8 cellular contexts compared by ENCODE assay signal in the genomic region with DNA sequence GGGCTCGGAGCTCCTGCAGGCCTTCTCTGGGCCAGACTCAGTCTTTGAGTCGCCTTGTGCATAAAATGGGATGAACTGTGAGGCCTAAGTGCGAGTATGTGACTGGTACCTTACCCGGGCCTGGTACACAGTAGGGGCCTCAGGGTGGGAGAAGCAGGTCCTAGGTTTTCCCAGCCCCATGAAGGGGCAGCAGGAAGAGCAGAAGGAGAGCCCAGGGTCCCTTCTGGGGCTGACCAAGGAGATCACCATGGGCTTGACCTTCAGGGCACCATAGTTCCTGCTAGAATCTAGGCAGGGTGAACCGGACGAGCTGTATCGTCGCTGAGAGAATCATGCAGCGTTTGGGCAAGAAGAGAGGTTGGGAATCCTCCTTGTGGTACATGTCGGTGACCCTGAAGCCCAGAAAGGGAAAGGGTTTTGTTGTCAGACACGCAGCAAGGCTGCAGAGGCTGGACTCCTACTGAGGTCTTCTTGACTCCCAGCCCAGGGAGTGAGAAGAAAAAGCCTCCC. TPM values are rescaled to one million over a fixed set of nuclear protein-coding genes. Genes with fewer than 3 reads are reported as not detected.
DNase-seq lines count a peak whose midpoint lies in the region; ATAC-seq and TF ChIP-seq lines count a peak whose summit lies in the region.

No MANE protein-coding gene starts in this region.

- H3K9me3 Mint-ChIP-seq in activated naive CD4-positive, alpha-beta T cell treated with anti-CD3 and anti-CD28 coated beads, Interleukin-2, amount 50 U/mL, for 24 hours: no peaks in the 10 kb centered on the region

- H3K27ac ChIP-seq in right lobe of liver (peak overlapping the region; percentile 94 to 98 (median 96)), uterus (peak overlapping the region; percentile 95 to 97)

- H3K4me1 ChIP-seq in adipocyte (ENCODE audit: control insufficient read depth, insufficient read depth, low read length) (peaks cover 50% of the 10 kb centered on the region), right lobe of liver (peaks cover 0 to 74% (median 31%) of the 10 kb centered on the region in 4 donors), uterus (peaks cover 0 to 14% of the 10 kb centered on the region in 2 donors)

- TF ChIP-seq POLR2A in right lobe of liver (IDR thresholded peaks at IDR 0.05) (no peak), uterus (IDR thresholded peaks at IDR 0.05) (no peak)

- intact Hi-C loops in right lobe of liver (cut with DNase I) (no loop called here), uterus (cut with DNase I; ENCODE audit: low total_unique reads) (no loop called here)

- H3K9ac ChIP-seq in adipocyte (ENCODE audit: low read length): peak overlapping the region; percentile 96

- H3K36me3 Mint-ChIP-seq in activated naive CD4-positive, alpha-beta T cell treated with anti-CD3 and anti-CD28 coated beads, Interleukin-2, amount 50 U/mL, for 24 hours: peaks cover 12% of the 10 kb centered on the region

- peak overlapping the region; percentile 63 for H3K4me3 Mint-ChIP-seq in activated naive CD4-positive, alpha-beta T cell treated with anti-CD3 and anti-CD28 coated beads, Interleukin-2, amount 50 U/mL, for 24 hours

- TF ChIP-seq CTCF in right lobe of liver (IDR thresholded peaks at IDR 0.05) (no peak), uterus (IDR thresholded peaks at IDR 0.05) (no peak)

- no peaks in the 10 kb centered on the region for H3K27me3 Mint-ChIP-seq in activated naive CD4-positive, alpha-beta T cell treated with anti-CD3 and anti-CD28 coated beads, Interleukin-2, amount 50 U/mL, for 24 hours

- DNase-seq in activated naive CD4-positive, alpha-beta T cell (lab: John Stamatoyannopoulos, UW): no peak
- DNase-seq in adipocyte (ENCODE audit: low read depth): no peak
- peak in 1 of 3 donors; percentile 35 for DNase-seq in right lobe of liver
- DNase-seq in uterus: no peak
- DNase-seq in stimulated activated CD4-positive, alpha-beta T cell treated with anti-CD3 and anti-CD28 coated beads, Interleukin-12 subunit alpha, Interleukin-12 subunit beta, amount 100 ng/mL, for 4 hours: no peak

- H3K36me3 ChIP-seq in adipocyte (ENCODE audit: control insufficient read depth, insufficient read depth, low read length, severe bottlenecking) (peaks cover 20% of the 10 kb centered on the region), right lobe of liver (peaks cover 0 to 11% (median 9%) of the 10 kb centered on the region in 4 donors), uterus (no peaks in the 10 kb centered on the region)

- peak overlapping the region; percentile 91 for H3K4me3 ChIP-seq in adipocyte (ENCODE audit: low read length)
- H3K4me3 ChIP-seq in right lobe of liver: peak overlapping the region; percentile 75 to 90 (median 88)
- peak overlapping the region; percentile 66 to 73 for H3K4me3 ChIP-seq in uterus

- H3K27me3 ChIP-seq in adipocyte (replicated peaks; ENCODE audit: control insufficient read depth, insufficient read depth, low read length): no peaks in the 10 kb centered on the region
- no peaks in the 10 kb centered on the region for H3K27me3 ChIP-seq in right lobe of liver
- H3K27me3 ChIP-seq in uterus: no peaks in the 10 kb centered on the region

- no peaks in the 10 kb centered on the region for H3K9me3 ChIP-seq in adipocyte (ENCODE audit: control insufficient read depth, low read length)
- no peaks in the 10 kb centered on the region for H3K9me3 ChIP-seq in right lobe of liver
- H3K9me3 ChIP-seq in uterus: no peaks in the 10 kb centered on the region

- H3K27ac Mint-ChIP-seq in activated naive CD4-positive, alpha-beta T cell treated with anti-CD3 and anti-CD28 coated beads, Interleukin-2, amount 50 U/mL, for 24 hours: peak overlapping the region; percentile 55

- ATAC-seq in right lobe of liver: peak in 1 of 4 donors; percentile 1
- ATAC-seq in HG03097 (IDR thresholded peaks at IDR 0.05; ENCODE audit: low FRiP score, unreplicated experiment): no peak
- no peak for ATAC-seq in HG02678 (IDR thresholded peaks at IDR 0.05; ENCODE audit: unreplicated experiment)

- WGBS in right lobe of liver (ENCODE audit: insufficient coverage, low coverage, low lambda C conversion rate, missing lambda C conversion rate): 39% methylated on average over 2 of the region's 11 CpGs

- peaks cover 49% of the 10 kb centered on the region for H3K4me1 Mint-ChIP-seq in activated naive CD4-positive, alpha-beta T cell treated with anti-CD3 and anti-CD28 coated beads, Interleukin-2, amount 50 U/mL, for 24 hours

RNA-seq across cellular contexts. Expression of gene PHYKPL, which starts 0.4 kb away (rescaled TPM):
- total RNA-seq in right lobe of liver (100 to 1,000 TPM in 3 of 6 experiments, 10 to 100 TPM in 3; 64.3 to 133 (median 85.8) TPM), uterus (100 to 1,000 TPM in 2 of 4 donors, 10 to 100 TPM in 2; 41.5 to 129 (median 89.9) TPM)

RNA-seq across cellular contexts. Expression of gene HNRNPAB, which starts 28.6 kb away (rescaled TPM):
- total RNA-seq in right lobe of liver: 10 to 100 TPM; 44.2 to 96.1 (median 73.5) TPM
- total RNA-seq in uterus: 100 to 1,000 TPM in 1 of 4 donors, 10 to 100 TPM in 3; 45.1 to 112 (median 73.4) TPM

RNA-seq across cellular contexts. Expression of gene GMCL2, which starts 45.8 kb away (rescaled TPM):
- total RNA-seq in right lobe of liver (not detected), uterus (not detected)
